7 cellular contexts compared by ENCODE assay signal in genomic region chr4:8268211-8268610, GRCh38. TPM values are rescaled to one million over a fixed set of nuclear protein-coding genes. Genes with fewer than 3 reads are reported as not detected.
"Had no signal": no experiment of that assay in that cellular context is flagged by ENCODE, and none has a peak within 500 bp of the region (broad histone marks: within the 10 kb centered on the region; RNA-seq: fewer than 3 reads in every experiment).

No MANE protein-coding gene starts in this region.

- H3K36me3 ChIP-seq: HAP-1 had no signal

- ATAC-seq: HepG2, K562 had no signal

- H3K9me3 ChIP-seq: HAP-1 had no signal

- H3K27ac ChIP-seq: GM23248 had no signal

- DNase-seq: GM23248, GOT3, HFFc6, KG1 had no signal

- H3K4me3 ChIP-seq: GM23248, HAP-1, K562 had no signal

- H3K9ac ChIP-seq: GM23248 had no signal

- H3K27ac Mint-ChIP-seq: HFFc6 had no signal

- H3K4me3 Mint-ChIP-seq: HFFc6 had no signal

- H3K9me3 Mint-ChIP-seq: HFFc6 had no signal

RNA-seq across cellular contexts. Expression of gene HTRA3, which starts 1.3 kb away (rescaled TPM):
- total RNA-seq: HepG2, K562 had no signal
